Comparison of ENCODE assay signal across 1 cellular context in genomic region chr20:17925300-17925939, GRCh38.
A peak's percentile ranks its signal among the peaks of the same experiment; 100 is the strongest.
TF ChIP-seq lines count a peak whose summit lies in the region.

No MANE protein-coding gene starts in this region.

TF ChIP-seq in K562, 482 proteins besides CTCF, POLR2A, EP300 and RAD21 (continued from another document and continues in another):
- TF ChIP-seq ZNF592 (IDR thresholded peaks at IDR 0.05), result no peak
- no peak for TF ChIP-seq MYBL2 (IDR thresholded peaks at IDR 0.05; ENCODE audit: low read depth)
- no peak for TF ChIP-seq MYBL2 (CRISPR knock-in tag; IDR thresholded peaks at IDR 0.05; ENCODE audit: borderline replicate concordance)
- TF ChIP-seq RBBP5 (IDR thresholded peaks at IDR 0.05; ENCODE audit: borderline replicate concordance, insufficient read depth, low read length, poor library complexity, severe bottlenecking), result peak; percentile 41
- TF ChIP-seq HIVEP1 (CRISPR knock-in tag; IDR thresholded peaks at IDR 0.05), result no peak
- TF ChIP-seq THAP12 (CRISPR knock-in tag; IDR thresholded peaks at IDR 0.05), result no peak
- TF ChIP-seq BHLHE40 (IDR thresholded peaks at IDR 0.05; ENCODE audit: low read length), result no peak
- TF ChIP-seq ZNF583 (CRISPR knock-in tag; IDR thresholded peaks at IDR 0.05), result 0 out of 2 replicates have a peak, but pooled peaks have one; percentile 64
- TF ChIP-seq GATAD2B (IDR thresholded peaks at IDR 0.05; ENCODE audit: borderline replicate concordance), result peak; percentile 93
- TF ChIP-seq ZBTB12 (CRISPR knock-in tag; IDR thresholded peaks at IDR 0.05), result peak; percentile 41; the same call in 1 of the 2 replicates
- peak; percentile 83 for TF ChIP-seq LEF1 (IDR thresholded peaks at IDR 0.05)
- TF ChIP-seq OTX1 (CRISPR knock-in tag; IDR thresholded peaks at IDR 0.05), result no peak
- no peak for TF ChIP-seq ZNF407 (IDR thresholded peaks at IDR 0.05; ENCODE audit: low read depth)
- TF ChIP-seq CHD7 (IDR thresholded peaks at IDR 0.05; ENCODE audit: low read depth, low read length), result no peak
- TF ChIP-seq BDP1 (IDR thresholded peaks at IDR 0.05; ENCODE audit: insufficient read depth, insufficient read length), result no peak
- TF ChIP-seq YY1 (IDR thresholded peaks at IDR 0.05; ENCODE audit: borderline replicate concordance in 1 of 3, control insufficient read depth in 1 of 3, extremely low read depth in 1 of 3, insufficient read depth in 3 of 3, insufficient read length in 1 of 3, insufficient replicate concordance in 2 of 3, low read depth in 1 of 3, low read length in 2 of 3), result peak in 1 of 3 experiments; percentile 72
- peak; percentile 79 for TF ChIP-seq C11orf30 (IDR thresholded peaks at IDR 0.05; ENCODE audit: low read depth)
